Comparison of ENCODE assay signal across 10 cellular contexts in the genomic region with DNA sequence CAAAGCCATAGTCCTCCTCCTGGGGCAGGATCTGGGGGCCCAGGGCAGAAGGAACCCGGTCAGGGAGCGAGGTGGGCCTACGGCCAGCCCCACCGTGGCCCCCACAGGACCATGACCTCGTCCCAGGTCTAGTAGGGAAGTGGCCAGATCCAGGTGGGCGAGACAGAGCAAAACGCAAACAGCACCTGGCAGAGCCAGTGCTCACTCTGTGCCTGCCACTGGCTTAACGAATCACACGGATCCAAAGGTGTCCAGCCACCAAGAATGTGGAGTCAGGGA.
DNase-seq lines count a peak whose midpoint lies in the region; ATAC-seq and TF ChIP-seq lines count a peak whose summit lies in the region.
"Had no signal": no experiment of that assay in that cellular context is flagged by ENCODE, and none has a peak within 500 bp of the region (broad histone marks: within the 10 kb centered on the region; RNA-seq: fewer than 3 reads in every experiment).

No MANE protein-coding gene starts in this region.

- intact Hi-C loops in right cardiac atrium (cut with DNase I): loop anchor here in 2 of 4 donors (2.0 to 5.0 kb wide), 2 partner anchors 244 to 247 kb away; no protein-coding TSS in a partner anchor
- intact Hi-C loops in heart left ventricle (cut with DNase I): loop anchor here in 8 of 10 donors (1.0 to 10.0 kb wide), 4 partner anchors 167 to 247 kb away; partner anchors contain the start of gene PREX1 (in 8 of the 8)
- intact Hi-C loops in transverse colon (cut with DNase I; ENCODE audit: low total_unique reads): no loop called here

- ATAC-seq in right cardiac atrium (peak; percentile 4 to 24), heart left ventricle (no peak), upper lobe of left lung (ENCODE audit: low FRiP score in 2 of 2) (no peak), GM21786 (IDR thresholded peaks at IDR 0.05; ENCODE audit: unreplicated experiment) (no peak)

- H3K4me3 ChIP-seq in right cardiac atrium (ENCODE audit: low read length) (no peak overlapping the region), heart left ventricle (no peak overlapping the region), upper lobe of left lung (no peak overlapping the region), transverse colon (no peak overlapping the region)

- DNase-seq in right cardiac atrium: no peak
- no peak for DNase-seq in heart left ventricle
- DNase-seq in upper lobe of left lung: no peak
- DNase-seq in T-helper 2 cell: no peak
- DNase-seq in transverse colon: no peak

- H3K36me3 ChIP-seq in heart left ventricle (peaks cover 0 to 88% (median 16%) of the 10 kb centered on the region in 9 donors), upper lobe of left lung (peaks cover 10 to 81% (median 50%) of the 10 kb centered on the region in 4 donors), transverse colon (no peaks in the 10 kb centered on the region)

- H3K9me3 ChIP-seq in right cardiac atrium (ENCODE audit: control insufficient read depth, low read length) (no peaks in the 10 kb centered on the region), heart left ventricle (peaks cover 0 to 12% (median 4%) of the 10 kb centered on the region in 12 donors), upper lobe of left lung (no peaks in the 10 kb centered on the region), transverse colon (no peaks in the 10 kb centered on the region)
- H3K9me3 ChIP-seq: SK-N-SH had no signal

- no peak for TF ChIP-seq POLR2A in heart left ventricle (IDR thresholded peaks at IDR 0.05)
- no peak for TF ChIP-seq POLR2A in upper lobe of left lung (IDR thresholded peaks at IDR 0.05)
- TF ChIP-seq POLR2A in transverse colon (IDR thresholded peaks at IDR 0.05): no peak

- TF ChIP-seq EP300 in upper lobe of left lung (IDR thresholded peaks at IDR 0.05) (no peak), transverse colon (IDR thresholded peaks at IDR 0.05; ENCODE audit: low read depth) (no peak)

- H3K27me3 ChIP-seq in right cardiac atrium (ENCODE audit: control insufficient read depth, insufficient read depth) (no peaks in the 10 kb centered on the region), heart left ventricle (no peaks in the 10 kb centered on the region), layer of hippocampus (ENCODE audit: control insufficient read depth, insufficient read depth, low read length) (no peaks in the 10 kb centered on the region), upper lobe of left lung (no peaks in the 10 kb centered on the region), transverse colon (no peaks in the 10 kb centered on the region)
- H3K27me3 ChIP-seq: neutrophil had no signal

- H3K27ac ChIP-seq in right cardiac atrium (ENCODE audit: low read length) (no peak overlapping the region), heart left ventricle (no peak overlapping the region), angular gyrus (ENCODE audit: low read depth, low read length) (peak overlapping the region; percentile 98), layer of hippocampus (ENCODE audit: low read depth, low read length) (peak overlapping the region; percentile 97), upper lobe of left lung (peak overlapping the region in 3 of 4 donors; percentile 11 to 63 (median 59)), transverse colon (no peak overlapping the region)
- H3K27ac ChIP-seq: neutrophil had no signal

- H3K4me1 ChIP-seq in right cardiac atrium (ENCODE audit: control insufficient read depth, insufficient read depth, low read length) (no peaks in the 10 kb centered on the region), heart left ventricle (peaks cover 0 to 8% (median 0%) of the 10 kb centered on the region in 12 donors), upper lobe of left lung (peaks cover 0 to 15% (median 10%) of the 10 kb centered on the region in 4 donors), transverse colon (no peaks in the 10 kb centered on the region)

- in situ Hi-C loops in transverse colon (cut with MboI; ENCODE audit: low pct_ligation_motif_present in 1 of 4, low pct_unique_long_range_greater_than_20kb in 1 of 4, low sequenced_read_pairs in 3 of 4): loop anchor here (5.0 to 10.0 kb wide), 3 partner anchors 237 to 249 kb away; no protein-coding TSS in a partner anchor

- 88% methylated on average over 9 of the region's 9 CpGs for WGBS in right cardiac atrium
- 88 to 94% (median 90%) methylated on average over 9 of the region's 9 CpGs for WGBS in heart left ventricle, 4 donors
- WGBS in upper lobe of left lung, 2 donors: 79 to 95% methylated on average over 7 to 9 of the region's 9 CpGs
- 86% methylated on average over 9 of the region's 9 CpGs; no CpG with 5 or more reads in 1 of the 2 donors for WGBS in transverse colon (ENCODE audit: low coverage in 1 of 2), 2 donors

- TF ChIP-seq CTCF in heart left ventricle (IDR thresholded peaks at IDR 0.05) (no peak), upper lobe of left lung (IDR thresholded peaks at IDR 0.05) (no peak), transverse colon (IDR thresholded peaks at IDR 0.05) (no peak)

Comparison
In these comparisons a context has a peak if more than half of its experiments do, and no peak if none do; other contexts are left out.
1. ATAC-seq: peak in right cardiac atrium (2 of 2); none in heart left ventricle (0 of 4), upper lobe of left lung (0 of 2) and GM21786 (single experiment).
2. H3K27ac ChIP-seq: peak in angular gyrus (single experiment), layer of hippocampus (single experiment) and upper lobe of left lung (3 of 4); none in right cardiac atrium (single experiment), heart left ventricle (0 of 12) and transverse colon (0 of 4).